In genomic region chr13:91400094-91400462, GRCh38 we compare ENCODE assay signal across 18 cellular contexts. TPM values are rescaled to one million over a fixed set of nuclear protein-coding genes. Genes with fewer than 3 reads are reported as not detected.
DNase-seq lines count a peak whose midpoint lies in the region; ATAC-seq and TF ChIP-seq lines count a peak whose summit lies in the region.
"Had no signal": no experiment of that assay in that cellular context is flagged by ENCODE, and none has a peak within 500 bp of the region (broad histone marks: within the 10 kb centered on the region; RNA-seq: fewer than 3 reads in every experiment).

No MANE protein-coding gene starts in this region.

- peaks cover 19 to 67% of the 10 kb centered on the region in 2 donors for H3K27me3 ChIP-seq in left lung

- TF ChIP-seq POLR2A in NB4 (IDR thresholded peaks at IDR 0.05; ENCODE audit: extremely low read depth, insufficient read length), result no peak

- intact Hi-C loops in left lung (cut with DNase I), result no loop called here

- peaks cover 12% of the 10 kb centered on the region for H3K4me1 Mint-ChIP-seq in activated naive CD4-positive, alpha-beta T cell treated with anti-CD3 and anti-CD28 coated beads, Interleukin-2, amount 50 U/mL, for 24 hours

- H3K9me3 Mint-ChIP-seq in activated naive CD4-positive, alpha-beta T cell treated with anti-CD3 and anti-CD28 coated beads, Interleukin-2, amount 50 U/mL, for 24 hours, result no peaks in the 10 kb centered on the region
- no peaks in the 10 kb centered on the region for H3K9me3 Mint-ChIP-seq in activated naive CD4-positive, alpha-beta T cell treated with anti-CD3 and anti-CD28 coated beads, Interleukin-2, amount 50 U/mL, for 72 hours
- H3K9me3 Mint-ChIP-seq: stimulated activated memory B cell treated with anti-CD40 and anti-IgM and Interleukin-4, amounts not matched to agents 10 μg/mL and 1 μg/mL and 100 μg/mL, for 72 hours had no signal

- peaks cover 39% of the 10 kb centered on the region for H3K27me3 Mint-ChIP-seq in activated naive CD4-positive, alpha-beta T cell treated with anti-CD3 and anti-CD28 coated beads, Interleukin-2, amount 50 U/mL, for 24 hours

- H3K4me3 Mint-ChIP-seq in activated naive CD4-positive, alpha-beta T cell treated with anti-CD3 and anti-CD28 coated beads, Interleukin-2, amount 50 U/mL, for 24 hours, result peak overlapping the region; percentile 67

- no peak overlapping the region for H3K4me3 ChIP-seq in NB4 (ENCODE audit: low read depth, low read length)
- H3K4me3 ChIP-seq in left lung, result peak overlapping the region in 1 of 2 donors; percentile 46

- H3K9me3 ChIP-seq in left lung, result no peaks in the 10 kb centered on the region
- H3K9me3 ChIP-seq: esophagus squamous epithelium had no signal

- no peaks in the 10 kb centered on the region for H3K36me3 Mint-ChIP-seq in activated naive CD4-positive, alpha-beta T cell treated with anti-CD3 and anti-CD28 coated beads, Interleukin-2, amount 50 U/mL, for 24 hours
- no peaks in the 10 kb centered on the region for H3K36me3 Mint-ChIP-seq in activated naive CD4-positive, alpha-beta T cell treated with anti-CD3 and anti-CD28 coated beads, Interleukin-2, amount 50 U/mL, for 72 hours
- H3K36me3 Mint-ChIP-seq: stimulated activated memory B cell treated with anti-CD40 and anti-IgM and Interleukin-4, amounts not matched to agents 10 μg/mL and 1 μg/mL and 100 μg/mL, for 72 hours had no signal

- peaks cover 0 to 19% of the 10 kb centered on the region in 2 donors for H3K4me1 ChIP-seq in left lung

- H3K27ac ChIP-seq in left lung, result no peak overlapping the region
- H3K27ac ChIP-seq: coronary artery, esophagus squamous epithelium had no signal

- no peak for DNase-seq in activated naive CD4-positive, alpha-beta T cell treated with Interleukin-2 at 50 U/mL for 16 hours
- DNase-seq in NB4 (ENCODE audit: low read depth) (peak; percentile 19), left lung (no peak), superior temporal gyrus (ENCODE audit: extremely low spot score) (peak; percentile 52), NCI-H226 (no peak)
- DNase-seq in activated naive CD4-positive, alpha-beta T cell treated with anti-CD3 and anti-CD28 coated beads, Interleukin-2, amount 50 U/mL, for 72 hours (ENCODE audit: low spot score in 2 of 2), result no peak
- DNase-seq: activated CD8-positive, alpha-beta memory T cell treated with anti-CD3 and anti-CD28 coated beads for 24 hours; DND-41; esophagus squamous epithelium; mesenchymal stem cell; NCI-H1092 treated with DMSO at 0.1 percent for 48 hours; NCI-H446; stimulated activated CD4-positive, alpha-beta T cell treated with anti-CD3 and anti-CD28 coated beads, Interleukin-4, amount 100 ng/mL, for 1 hour had no signal

- no peaks in the 10 kb centered on the region for H3K36me3 ChIP-seq in left lung
- H3K36me3 ChIP-seq: esophagus squamous epithelium had no signal

- no peak overlapping the region for H3K27ac Mint-ChIP-seq in activated naive CD4-positive, alpha-beta T cell treated with anti-CD3 and anti-CD28 coated beads, Interleukin-2, amount 50 U/mL, for 24 hours
- H3K27ac Mint-ChIP-seq in activated naive CD4-positive, alpha-beta T cell treated with anti-CD3 and anti-CD28 coated beads, Interleukin-2, amount 50 U/mL, for 72 hours, result no peak overlapping the region
- H3K27ac Mint-ChIP-seq: stimulated activated memory B cell treated with anti-CD40 and anti-IgM and Interleukin-4, amounts not matched to agents 10 μg/mL and 1 μg/mL and 100 μg/mL, for 72 hours had no signal

- ATAC-seq in left lung, result peak; percentile 1
- ATAC-seq in GM19455 (IDR thresholded peaks at IDR 0.05; ENCODE audit: unreplicated experiment), result no peak
- no peak for ATAC-seq in activated naive CD4-positive, alpha-beta T cell treated with anti-CD3 and anti-CD28 coated beads, Interleukin-2, amount 50 U/mL, for 72 hours
- ATAC-seq: stimulated activated memory B cell treated with anti-CD40 and anti-IgM and Interleukin-4, amounts not matched to agents 10 μg/mL and 1 μg/mL and 100 μg/mL, for 72 hours had no signal

- TF ChIP-seq CTCF in NB4 (IDR thresholded peaks at IDR 0.05; ENCODE audit: low read depth, low read length), result no peak
- TF ChIP-seq CTCF in left lung (IDR thresholded peaks at IDR 0.05), result no peak

RNA-seq across cellular contexts. Expression of gene GPC5, which starts 1.7 kb away (rescaled TPM):
- total RNA-seq in left lung, result 10 to 100 TPM in 1 of 2 donors, 1 to 10 TPM in 1; 9.2 to 19.5 TPM
- total RNA-seq in activated naive CD4-positive, alpha-beta T cell treated with anti-CD3 and anti-CD28 coated beads, Interleukin-2, amount 50 U/mL, for 72 hours, result under 1 TPM; 0.11 to 0.78 TPM
- total RNA-seq: esophagus squamous epithelium, pulmonary artery endothelial cell had no signal

RNA-seq across cellular contexts. Expression of gene MIR17HG, which starts 52.6 kb away (rescaled TPM):
- 1 to 10 TPM; 2.4 to 7.6 TPM for total RNA-seq in left lung
- 10 to 100 TPM; 11.5 to 25.8 TPM for total RNA-seq in activated naive CD4-positive, alpha-beta T cell treated with anti-CD3 and anti-CD28 coated beads, Interleukin-2, amount 50 U/mL, for 72 hours

Comparison
In these comparisons a context has a peak if more than half of its experiments do, and no peak if none do; other contexts are left out.
1. DNase-seq: peak in NB4 (single experiment) and superior temporal gyrus (single experiment); none in activated naive CD4-positive, alpha-beta T cell treated with Interleukin-2 at 50 U/mL for 16 hours (single experiment), left lung (0 of 2), activated naive CD4-positive, alpha-beta T cell treated with anti-CD3 and anti-CD28 coated beads, Interleukin-2, amount 50 U/mL, for 72 hours (0 of 2) and NCI-H226 (single experiment).
2. RNA of gene GPC5, which starts 1.7 kb away (total RNA-seq): 9.2 to 19.5 TPM in left lung; 0.11 to 0.78 TPM in activated naive CD4-positive, alpha-beta T cell treated with anti-CD3 and anti-CD28 coated beads, Interleukin-2, amount 50 U/mL, for 72 hours; every median in the first group is over 4 times any median in the second.